Comparison of ENCODE assay signal across 9 cellular contexts in the genomic region with DNA sequence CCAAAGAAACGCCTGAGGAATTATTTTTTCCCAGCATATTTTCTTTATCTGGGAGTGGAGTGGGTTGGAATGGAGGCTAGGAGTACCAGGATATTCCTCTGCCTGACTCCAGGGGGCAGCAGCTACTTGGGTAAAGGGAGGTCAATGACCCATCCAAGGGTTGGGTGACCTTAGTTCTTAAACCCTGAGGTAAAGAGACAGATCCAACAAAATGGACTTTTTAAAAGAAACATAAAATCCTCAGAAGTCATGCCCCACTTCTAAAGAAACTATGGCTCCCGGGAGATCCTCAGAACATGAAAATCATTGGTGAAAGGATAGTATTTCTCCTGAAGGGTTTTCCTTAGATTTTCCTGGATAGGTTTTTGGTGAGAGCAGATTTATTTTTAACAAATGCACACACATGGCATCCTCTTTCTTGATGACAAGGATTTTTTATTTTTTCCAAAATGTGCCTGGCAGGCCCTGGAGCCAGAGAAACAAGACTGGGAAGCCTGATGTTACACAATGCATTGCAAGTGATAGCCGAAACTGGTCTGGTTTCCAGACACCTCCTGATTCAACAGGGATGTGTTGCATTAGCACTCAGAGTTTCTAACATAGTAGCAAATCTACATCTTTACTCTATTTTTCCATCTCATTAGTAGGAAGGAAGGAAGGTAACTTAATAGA.
DNase-seq lines count a peak whose midpoint lies in the region; ATAC-seq and TF ChIP-seq lines count a peak whose summit lies in the region.
"Had no signal": no experiment of that assay in that cellular context is flagged by ENCODE, and none has a peak within 500 bp of the region (broad histone marks: within the 10 kb centered on the region; RNA-seq: fewer than 3 reads in every experiment).

No MANE protein-coding gene starts in this region.

- intact Hi-C loops in esophagus squamous epithelium (cut with DNase I), result loop anchor here (10.0 kb wide), 1 partner anchor 1428 kb away; no protein-coding TSS in a partner anchor

- no peak overlapping the region for H3K27ac Mint-ChIP-seq in neural progenitor cell
- H3K27ac Mint-ChIP-seq: CD4-positive, CD25-positive, alpha-beta regulatory T cell had no signal

- DNase-seq in NCI-H2171 treated with DMSO at 0.1 percent for 48 hours (lab: John Stamatoyannopoulos, UW) (peak; percentile 40), NCI-H2171 (lab: John Stamatoyannopoulos, UW) (no peak), Peyer's patch (peak in 2 of 3 donors; percentile 48 to 59), esophagus squamous epithelium (lab: John Stamatoyannopoulos, UW) (no peak), neural progenitor cell (ENCODE audit: low spot score) (peak; percentile 78)

- H3F3A ChIP-seq in neural progenitor cell (ENCODE audit: low read depth), result no peaks in the 10 kb centered on the region

- no peak for TF ChIP-seq POLR2A in Peyer's patch (IDR thresholded peaks at IDR 0.05)
- TF ChIP-seq POLR2A in esophagus squamous epithelium (IDR thresholded peaks at IDR 0.05), result no peak

- no peaks in the 10 kb centered on the region for H3K36me3 Mint-ChIP-seq in neural progenitor cell
- H3K36me3 Mint-ChIP-seq: CD4-positive, CD25-positive, alpha-beta regulatory T cell had no signal

- H3K4me2 ChIP-seq in neural progenitor cell, result no peak overlapping the region

- H3K27me3 ChIP-seq in Peyer's patch, result no peaks in the 10 kb centered on the region
- H3K27me3 ChIP-seq in esophagus squamous epithelium, result no peaks in the 10 kb centered on the region
- H3K27me3 ChIP-seq in neural progenitor cell, result no peaks in the 10 kb centered on the region

- H3K27ac ChIP-seq in Peyer's patch, result no peak overlapping the region
- no peak overlapping the region for H3K27ac ChIP-seq in esophagus squamous epithelium
- H3K27ac ChIP-seq in neural progenitor cell, result no peak overlapping the region

- no peaks in the 10 kb centered on the region for H3K9me3 ChIP-seq in Peyer's patch
- no peaks in the 10 kb centered on the region for H3K9me3 ChIP-seq in esophagus squamous epithelium
- no peaks in the 10 kb centered on the region for H3K9me3 ChIP-seq in neural progenitor cell (ENCODE audit: low read depth)

- 44 to 46% methylated on average over 3 of the region's 3 CpGs for WGBS in esophagus squamous epithelium, 2 donors

- no peaks in the 10 kb centered on the region for H3K4me1 ChIP-seq in Peyer's patch
- peaks cover 0 to 8% (median 6%) of the 10 kb centered on the region in 3 donors for H3K4me1 ChIP-seq in esophagus squamous epithelium
- no peaks in the 10 kb centered on the region for H3K4me1 ChIP-seq in neural progenitor cell

- H3K36me3 ChIP-seq in Peyer's patch (no peaks in the 10 kb centered on the region), esophagus squamous epithelium (no peaks in the 10 kb centered on the region), neural progenitor cell (no peaks in the 10 kb centered on the region)

- H2AFZ ChIP-seq in neural progenitor cell (replicated peaks), result no peak overlapping the region

- peaks cover 5% of the 10 kb centered on the region for H3K27me3 Mint-ChIP-seq in neural progenitor cell (ENCODE audit: insufficient read depth, low read depth)
- H3K27me3 Mint-ChIP-seq: CD4-positive, CD25-positive, alpha-beta regulatory T cell had no signal

- H3K9ac ChIP-seq in neural progenitor cell, result no peak overlapping the region

- TF ChIP-seq CTCF in Peyer's patch (IDR thresholded peaks at IDR 0.05) (peak in 4 of 6 experiments; percentile 40 to 72 (median 64)), esophagus squamous epithelium (IDR thresholded peaks at IDR 0.05) (peak in 5 of 6 experiments; percentile 63 to 85 (median 71)), neural progenitor cell (IDR thresholded peaks at IDR 0.05) (peak; percentile 97)

- no peaks in the 10 kb centered on the region for H3K79me2 ChIP-seq in neural progenitor cell (ENCODE audit: low read depth)

- H3K4me3 ChIP-seq in Peyer's patch (no peak overlapping the region), esophagus squamous epithelium (no peak overlapping the region), neural progenitor cell (no peak overlapping the region)

- H3K9me3 Mint-ChIP-seq in neural progenitor cell, result no peaks in the 10 kb centered on the region

- H3K4me3 Mint-ChIP-seq in neural progenitor cell, result no peak overlapping the region
- H3K4me3 Mint-ChIP-seq: CD4-positive, CD25-positive, alpha-beta regulatory T cell had no signal

- ATAC-seq in HG03354 (IDR thresholded peaks at IDR 0.05; ENCODE audit: poor library complexity, severe bottlenecking, unreplicated experiment) (peak; percentile 73), GM21526 (IDR thresholded peaks at IDR 0.05; ENCODE audit: low FRiP score, unreplicated experiment) (no peak), HG03469 (IDR thresholded peaks at IDR 0.05; ENCODE audit: unreplicated experiment) (no peak)

- no peaks in the 10 kb centered on the region for H4K20me1 ChIP-seq in neural progenitor cell (ENCODE audit: low read depth)

- H3K4me1 Mint-ChIP-seq in neural progenitor cell, result peaks cover 4% of the 10 kb centered on the region
- H3K4me1 Mint-ChIP-seq: CD4-positive, CD25-positive, alpha-beta regulatory T cell had no signal

Comparison
In these comparisons a context has a peak if more than half of its experiments do, and no peak if none do; other contexts are left out.
1. DNase-seq: peak in NCI-H2171 treated with DMSO at 0.1 percent for 48 hours (single experiment), Peyer's patch (2 of 3) and neural progenitor cell (single experiment); none in NCI-H2171 (single experiment) and esophagus squamous epithelium (single experiment).
2. Peak in every context shown above with its lines, with median percentiles within 50 percentile points of each other: CTCF ChIP-seq.